ENCODE assay signal across 8 cellular contexts in genomic region chr7:155380221-155380861, GRCh38.
A peak's percentile ranks its signal among the peaks of the same experiment; 100 is the strongest.
DNase-seq lines count a peak whose midpoint lies in the region; ATAC-seq, FAIRE-seq and TF ChIP-seq lines count a peak whose summit lies in the region.

No MANE protein-coding gene starts in this region.

- no peaks in the 10 kb centered on the region for H3K79me2 ChIP-seq in parathyroid adenoma

- H3K36me3 Mint-ChIP-seq in type B pancreatic cell: no peaks in the 10 kb centered on the region

- H3K9me3 ChIP-seq in parathyroid adenoma (ENCODE audit: control insufficient read depth, low read length): no peaks in the 10 kb centered on the region

- DNase-seq in EH (ENCODE audit: low read depth): peak; percentile 63
- peak; percentile 76 for DNase-seq in RWPE1 (ENCODE audit: low spot score)
- DNase-seq in activated T-helper 9 cell treated with anti-CD3 and anti-CD28 coated beads, Interleukin-2, amount 50 U/mL, for 16 hours (ENCODE audit: low read depth): peak; percentile 39
- DNase-seq in frontal cortex (ENCODE audit: low spot score in 2 of 2): peak; percentile 68 to 81
- DNase-seq in type B pancreatic cell (ENCODE audit: extremely low spot score, unreplicated experiment): no peak

- POLR2A ChIA-PET in RWPE1 (lab: Yijun Ruan, JAX; ENCODE audit: low non-redundant PET): no interaction called here

- H3K9me3 Mint-ChIP-seq in type B pancreatic cell: no peaks in the 10 kb centered on the region

- H3K9ac ChIP-seq in parathyroid adenoma: no peak overlapping the region

- H3K4me3 ChIP-seq in parathyroid adenoma (ENCODE audit: low read depth, low read length): no peak overlapping the region

- CTCF ChIA-PET in RWPE1 (lab: Yijun Ruan, JAX): interaction anchor here (0.6 to 0.8 kb wide), 4 partner anchors 8 to 210 kb away, joined by 3 to 4 read pairs (median 3); no protein-coding TSS in a partner anchor

- peaks cover 18% of the 10 kb centered on the region for H3K27me3 ChIP-seq in parathyroid adenoma (ENCODE audit: control insufficient read depth, insufficient read depth, low read length)

- peak overlapping the region; percentile 56 for H3K4me3 Mint-ChIP-seq in type B pancreatic cell

- no peak for FAIRE-seq in frontal cortex (lab: Jason Lieb, UNC)

- H3K27ac Mint-ChIP-seq in type B pancreatic cell: no peak overlapping the region

- TF ChIP-seq CTCF in LNCAP (IDR thresholded peaks at IDR 0.05) (peak; percentile 82), RWPE1 (conservative IDR thresholded peaks at IDR 0.05; ENCODE audit: low read depth) (peak; percentile 92), parathyroid adenoma (IDR thresholded peaks at IDR 0.05) (peak; percentile 62), type B pancreatic cell (conservative IDR thresholded peaks at IDR 0.05) (peak; percentile 90)

- H3K27ac ChIP-seq in RWPE1 (no peak overlapping the region), parathyroid adenoma (no peak overlapping the region)

- no peaks in the 10 kb centered on the region for H3K4me1 ChIP-seq in parathyroid adenoma

- ATAC-seq in GM21825 (IDR thresholded peaks at IDR 0.05; ENCODE audit: unreplicated experiment): peak; percentile 61

- H2AFZ ChIP-seq in parathyroid adenoma: no peak overlapping the region

- H3K36me3 ChIP-seq in parathyroid adenoma (ENCODE audit: control insufficient read depth, insufficient read depth, low read length): no peaks in the 10 kb centered on the region

- H3K4me1 Mint-ChIP-seq in type B pancreatic cell (ENCODE audit: unreplicated experiment): peaks cover 20% of the 10 kb centered on the region

- H3K27me3 Mint-ChIP-seq in type B pancreatic cell: peaks cover 98% of the 10 kb centered on the region

- no peak overlapping the region for H3K4me2 ChIP-seq in parathyroid adenoma (ENCODE audit: low read length)
